Comparison of ENCODE assay signal across 8 cellular contexts in genomic region chr6:110528051-110528929, GRCh38. TPM values are rescaled to one million over a fixed set of nuclear protein-coding genes. Genes with fewer than 3 reads are reported as not detected.
A peak's percentile ranks its signal among the peaks of the same experiment; 100 is the strongest.
DNase-seq lines count a peak whose midpoint lies in the region; ATAC-seq and TF ChIP-seq lines count a peak whose summit lies in the region.

No MANE protein-coding gene starts in this region.

- no peak overlapping the region for H3K4me3 ChIP-seq in prostate gland

- peaks cover 14% of the 10 kb centered on the region for H3K4me1 ChIP-seq in prostate gland (replicated peaks)

- intact Hi-C loops in prostate gland (cut with DNase I) = loop anchor here (5.0 kb wide), 2 partner anchors 419 to 469 kb away; no protein-coding TSS in a partner anchor

- H3K27ac ChIP-seq in prostate gland = peak overlapping the region; percentile 21 to 73

- no peak for ATAC-seq in HG03521 (IDR thresholded peaks at IDR 0.05; ENCODE audit: unreplicated experiment)
- no peak for ATAC-seq in GM19397 (IDR thresholded peaks at IDR 0.05; ENCODE audit: unreplicated experiment)

- no peaks in the 10 kb centered on the region for H3K27me3 ChIP-seq in prostate gland (replicated peaks; ENCODE audit: insufficient read depth)

- 10% methylated on average over 5 of the region's 5 CpGs for WGBS in prostate gland

- H3K36me3 ChIP-seq in prostate gland = no peaks in the 10 kb centered on the region

- no peaks in the 10 kb centered on the region for H3K9me3 ChIP-seq in prostate gland

- peak; percentile 73 to 90 (median 84) for TF ChIP-seq CTCF in prostate gland (IDR thresholded peaks at IDR 0.05)

- peak; percentile 39 for DNase-seq in GDM1 (lab: John Stamatoyannopoulos, UW)
- DNase-seq in KG1 (lab: John Stamatoyannopoulos, UW) = peak; percentile 54
- DNase-seq in RPMI7951 (ENCODE audit: low read depth) = peak; percentile 82
- peak; percentile 5 for DNase-seq in activated T-helper 9 cell treated with anti-CD3 and anti-CD28 coated beads, Interleukin-2, amount 50 U/mL, for 16 hours (ENCODE audit: low read depth)
- DNase-seq in foreskin melanocyte = peak; percentile 83
- DNase-seq in prostate gland (ENCODE audit: low spot score) = peak; percentile 73

- TF ChIP-seq POLR2A in prostate gland (IDR thresholded peaks at IDR 0.05) = no peak

RNA-seq across cellular contexts. Expression of gene SLC22A16, which starts 51.9 kb away (rescaled TPM):
- not detected in 2 replicates for total RNA-seq in RPMI7951 (2014; rRNA removed; shearing (Covaris generic))
- 1 to 10 TPM in 1 of 2 donors, not detected in 1; 2.7 TPM for total RNA-seq in prostate gland

Comparison
In these comparisons a context has a peak if more than half of its experiments do, and no peak if none do; other contexts are left out.
1. DNase-seq: peak in every context shown above with its lines; median percentile 83 in foreskin melanocyte; 82 in RPMI7951; 73 in prostate gland; 54 in KG1; 39 in GDM1; 5 in activated T-helper 9 cell treated with anti-CD3 and anti-CD28 coated beads, Interleukin-2, amount 50 U/mL, for 16 hours.